9 cellular contexts compared by ENCODE assay signal in the genomic region with DNA sequence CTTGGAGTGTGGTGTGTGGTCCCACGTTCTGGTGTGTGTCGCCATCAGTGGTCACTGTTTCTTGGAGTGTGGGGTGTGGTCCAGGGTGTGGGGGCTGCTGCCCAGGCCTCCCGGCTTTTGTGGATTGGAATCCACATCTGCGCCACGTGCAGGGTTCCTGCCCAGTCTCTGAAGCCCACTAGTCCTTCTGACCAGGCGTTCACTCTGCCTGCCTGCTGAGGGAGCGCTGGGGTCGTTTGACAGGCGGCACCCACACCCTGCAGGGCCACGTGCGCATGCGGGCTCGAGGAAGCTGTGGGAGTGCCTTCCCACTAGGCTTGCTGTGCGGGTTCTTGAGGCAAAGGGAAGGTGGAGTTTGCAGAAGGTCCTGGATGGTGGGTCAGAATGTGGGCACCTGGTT. TPM values are rescaled to one million over a fixed set of nuclear protein-coding genes. Genes with fewer than 3 reads are reported as not detected.
DNase-seq lines count a peak whose midpoint lies in the region; ATAC-seq and TF ChIP-seq lines count a peak whose summit lies in the region.
"Had no signal": no experiment of that assay in that cellular context is flagged by ENCODE, and none has a peak within 500 bp of the region (broad histone marks: within the 10 kb centered on the region; RNA-seq: fewer than 3 reads in every experiment).

No MANE protein-coding gene starts in this region.

- WGBS in adrenal gland, 4 donors: 71 to 83% (median 76%) methylated on average over 7 to 14 of the region's 14 CpGs

- peaks cover 71% of the 10 kb centered on the region for H3K4me1 Mint-ChIP-seq in activated T-cell treated with anti-CD3 and anti-CD28 coated beads, Interleukin-2, amount 50 U/mL, for 24 hours (ENCODE audit: low read depth)
- H3K4me1 Mint-ChIP-seq in mesothelial cell of epicardium: peaks cover 24% of the 10 kb centered on the region

- H3K9me3 ChIP-seq in adrenal gland (replicated peaks in 1 of 3) (no peaks in the 10 kb centered on the region), subcutaneous abdominal adipose tissue (ENCODE audit: control insufficient read depth in 5 of 5, low read length in 5 of 5) (no peaks in the 10 kb centered on the region)

- H3K36me3 ChIP-seq in adrenal gland (replicated peaks in 1 of 2) (no peaks in the 10 kb centered on the region), subcutaneous abdominal adipose tissue (ENCODE audit: control insufficient read depth in 5 of 5, insufficient read depth in 5 of 5, low read length in 5 of 5) (no peaks in the 10 kb centered on the region)

- peaks cover 3% of the 10 kb centered on the region for H3K36me3 Mint-ChIP-seq in activated T-cell treated with anti-CD3 and anti-CD28 coated beads, Interleukin-2, amount 50 U/mL, for 24 hours (ENCODE audit: low read depth)
- peaks cover 7% of the 10 kb centered on the region for H3K36me3 Mint-ChIP-seq in mesothelial cell of epicardium

- peaks cover 7 to 65% of the 10 kb centered on the region in 2 donors for H3K4me1 ChIP-seq in adrenal gland (replicated peaks in 1 of 2)
- H3K4me1 ChIP-seq in subcutaneous abdominal adipose tissue (ENCODE audit: control insufficient read depth in 5 of 5, insufficient read depth in 5 of 5, low read length in 5 of 5): peaks cover 14 to 63% (median 44%) of the 10 kb centered on the region in 5 donors

- TF ChIP-seq CTCF in adrenal gland (IDR thresholded peaks at IDR 0.05) (no peak), mesothelial cell of epicardium (IDR thresholded peaks at IDR 0.05; ENCODE audit: unreplicated experiment) (no peak)

- no peak overlapping the region for H3K9ac ChIP-seq in subcutaneous abdominal adipose tissue (ENCODE audit: low read length in 5 of 5)

- ATAC-seq in GM21786 (IDR thresholded peaks at IDR 0.05; ENCODE audit: unreplicated experiment) (no peak), HG03159 (IDR thresholded peaks at IDR 0.05; ENCODE audit: unreplicated experiment) (no peak)

- H3K27ac ChIP-seq in adrenal gland: peak overlapping the region in 3 of 5 donors; percentile 30 to 85 (median 34)
- peak overlapping the region; percentile 29 for H3K27ac ChIP-seq in subcutaneous abdominal adipose tissue (ENCODE audit: low read depth, low read length)

- H3K4me3 ChIP-seq in adrenal gland (no peak overlapping the region), subcutaneous abdominal adipose tissue (ENCODE audit: low read depth in 1 of 5, low read length in 5 of 5) (peak overlapping the region in 4 of 5 donors; percentile 28 to 48 (median 39))

- DNase-seq in activated T-cell treated with anti-CD3 and anti-CD28 coated beads, Interleukin-2, amount 50 U/mL, for 24 hours: no peak
- DNase-seq in activated T-cell treated with anti-CD3 and anti-CD28 coated beads, Interleukin-2, amount 50 U/mL, for 48 hours: no peak
- DNase-seq in adrenal gland (no peak), mesothelial cell of epicardium (ENCODE audit: low spot score in 2 of 2, unreplicated experiment in 2 of 2) (no peak), cerebellar nuclear complex (lab: John Stamatoyannopoulos, UW) (no peak)
- DNase-seq: NCI-H187 had no signal

- TF ChIP-seq POLR2A in adrenal gland (IDR thresholded peaks at IDR 0.05): no peak

- peak overlapping the region; percentile 87 for H3K27ac Mint-ChIP-seq in activated T-cell treated with anti-CD3 and anti-CD28 coated beads, Interleukin-2, amount 50 U/mL, for 24 hours
- H3K27ac Mint-ChIP-seq in mesothelial cell of epicardium: peak overlapping the region; percentile 90

- H3K27me3 ChIP-seq in adrenal gland (no peaks in the 10 kb centered on the region), subcutaneous abdominal adipose tissue (ENCODE audit: control insufficient read depth in 5 of 5, insufficient read depth in 4 of 5, low read length in 5 of 5) (no peaks in the 10 kb centered on the region)

- H3K27me3 Mint-ChIP-seq in activated T-cell treated with anti-CD3 and anti-CD28 coated beads, Interleukin-2, amount 50 U/mL, for 24 hours: no peaks in the 10 kb centered on the region
- no peaks in the 10 kb centered on the region for H3K27me3 Mint-ChIP-seq in mesothelial cell of epicardium (ENCODE audit: low read depth)

- H3K9me3 Mint-ChIP-seq in activated T-cell treated with anti-CD3 and anti-CD28 coated beads, Interleukin-2, amount 50 U/mL, for 24 hours: no peaks in the 10 kb centered on the region
- peaks cover 3% of the 10 kb centered on the region for H3K9me3 Mint-ChIP-seq in mesothelial cell of epicardium

- intact Hi-C loops in adrenal gland (cut with DNase I): no loop called here

- no peak overlapping the region for H3K4me3 Mint-ChIP-seq in activated T-cell treated with anti-CD3 and anti-CD28 coated beads, Interleukin-2, amount 50 U/mL, for 24 hours
- no peak overlapping the region for H3K4me3 Mint-ChIP-seq in mesothelial cell of epicardium

RNA-seq across cellular contexts. Expression of a gene that starts 51.4 kb away (rescaled TPM):
- 10 to 100 TPM; 25.9 to 62.9 (median 42.6) TPM for total RNA-seq in adrenal gland
- 10 to 100 TPM; 13.5 to 15.3 (median 14.1) TPM for polyA plus RNA-seq in adrenal gland
- 36.4 to 41.8 TPM (median 41.0 TPM) in 3 replicates for total RNA-seq in mesothelial cell of epicardium

Comparison
In these comparisons a context has a peak if more than half of its experiments do, and no peak if none do; other contexts are left out.
1. H3K4me3 ChIP-seq: peak in subcutaneous abdominal adipose tissue (4 of 5); none in adrenal gland (0 of 4).